Comparison of ENCODE assay signal across 9 cellular contexts in genomic region chr7:144391823-144392255, GRCh38. TPM values are rescaled to one million over a fixed set of nuclear protein-coding genes. Genes with fewer than 3 reads are reported as not detected.
DNase-seq lines count a peak whose midpoint lies in the region; ATAC-seq and TF ChIP-seq lines count a peak whose summit lies in the region.
"Had no signal": no experiment of that assay in that cellular context is flagged by ENCODE, and none has a peak within 500 bp of the region (broad histone marks: within the 10 kb centered on the region; RNA-seq: fewer than 3 reads in every experiment).

No MANE protein-coding gene starts in this region.

- no peak overlapping the region for H3K27ac Mint-ChIP-seq in activated CD4-positive, alpha-beta memory T cell treated with anti-CD3 and anti-CD28 coated beads, Interleukin-2, amount 10 ng/mL, durations not matched to agents 7 days and 5 days
- H3K27ac Mint-ChIP-seq in progenitor cell of endocrine pancreas = no peak overlapping the region

- TF ChIP-seq CTCF in GM10248 (IDR thresholded peaks at IDR 0.05; ENCODE audit: control extremely low read depth, extremely low read depth, low read depth, missing control alignments) = peak; percentile 54
- TF ChIP-seq CTCF in progenitor cell of endocrine pancreas (IDR thresholded peaks at IDR 0.05; ENCODE audit: unreplicated experiment) = peak; percentile 75

- peaks cover 5% of the 10 kb centered on the region for H3K4me1 Mint-ChIP-seq in activated CD4-positive, alpha-beta memory T cell treated with anti-CD3 and anti-CD28 coated beads, Interleukin-2, amount 10 ng/mL, durations not matched to agents 7 days and 5 days
- peaks cover 9% of the 10 kb centered on the region for H3K4me1 Mint-ChIP-seq in progenitor cell of endocrine pancreas (ENCODE audit: low read depth)

- CTCF ChIA-PET in GM10248 (lab: Yijun Ruan, JAX) = interaction anchor here (0.6 to 3.0 kb wide), 11 partner anchors 9 to 217 kb away, joined by 3 to 17 read pairs (median 5); no protein-coding TSS in a partner anchor
- CTCF ChIA-PET in activated CD4-positive, alpha-beta memory T cell treated with anti-CD3 and anti-CD28 coated beads, Interleukin-2, amount 10 ng/mL, durations not matched to agents 7 days and 5 days (lab: Charles Lee) = interaction anchor here (0.6 to 1.9 kb wide), 9 partner anchors 10 to 492 kb away, joined by 3 to 9 read pairs (median 4); partner anchors contain the start of gene TCAF1

- peaks cover 5% of the 10 kb centered on the region for H3K27me3 Mint-ChIP-seq in activated CD4-positive, alpha-beta memory T cell treated with anti-CD3 and anti-CD28 coated beads, Interleukin-2, amount 10 ng/mL, durations not matched to agents 7 days and 5 days
- H3K27me3 Mint-ChIP-seq in progenitor cell of endocrine pancreas = peaks cover 5% of the 10 kb centered on the region

- DNase-seq in AG08395 (ENCODE audit: low spot score) (peak; percentile 77), GM10248 (ENCODE audit: extremely low spot score) (peak; percentile 65), NCI-H146 treated with DMSO at 0.1 percent for 48 hours (lab: John Stamatoyannopoulos, UW; ENCODE audit: unreplicated experiment) (peak; percentile 3), germinal center (ENCODE audit: low spot score) (peak; percentile 36), progenitor cell of endocrine pancreas (ENCODE audit: low spot score, unreplicated experiment) (no peak)
- no peak for DNase-seq in activated CD4-positive, alpha-beta memory T cell treated with anti-CD3 and anti-CD28 coated beads, Interleukin-2, amount 10 ng/mL, durations not matched to agents 7 days and 5 days

- H3K4me3 Mint-ChIP-seq in activated CD4-positive, alpha-beta memory T cell treated with anti-CD3 and anti-CD28 coated beads, Interleukin-2, amount 10 ng/mL, durations not matched to agents 7 days and 5 days = peak overlapping the region; percentile 39
- no peak overlapping the region for H3K4me3 Mint-ChIP-seq in progenitor cell of endocrine pancreas (ENCODE audit: low read depth)

- ATAC-seq in HG02610 (IDR thresholded peaks at IDR 0.05; ENCODE audit: unreplicated experiment) = peak; percentile 74
- ATAC-seq in HG03039 (IDR thresholded peaks at IDR 0.05; ENCODE audit: unreplicated experiment) = no peak

- no peaks in the 10 kb centered on the region for H3K9me3 Mint-ChIP-seq in activated CD4-positive, alpha-beta memory T cell treated with anti-CD3 and anti-CD28 coated beads, Interleukin-2, amount 10 ng/mL, durations not matched to agents 7 days and 5 days
- H3K9me3 Mint-ChIP-seq in progenitor cell of endocrine pancreas (ENCODE audit: low read depth) = peaks cover 3% of the 10 kb centered on the region

- no peaks in the 10 kb centered on the region for H3K36me3 Mint-ChIP-seq in activated CD4-positive, alpha-beta memory T cell treated with anti-CD3 and anti-CD28 coated beads, Interleukin-2, amount 10 ng/mL, durations not matched to agents 7 days and 5 days (ENCODE audit: low read depth)
- no peaks in the 10 kb centered on the region for H3K36me3 Mint-ChIP-seq in progenitor cell of endocrine pancreas (ENCODE audit: insufficient read depth)

- POLR2A ChIA-PET in GM10248 (lab: Yijun Ruan, JAX) = no interaction called here
- POLR2A ChIA-PET in activated CD4-positive, alpha-beta memory T cell treated with anti-CD3 and anti-CD28 coated beads, Interleukin-2, amount 10 ng/mL, durations not matched to agents 7 days and 5 days (lab: Charles Lee) = no interaction called here

RNA-seq across cellular contexts. Expression of gene NOBOX, which starts 11.7 kb away (rescaled TPM):
- total RNA-seq in activated CD4-positive, alpha-beta memory T cell treated with anti-CD3 and anti-CD28 coated beads, Interleukin-2, amount 10 ng/mL, durations not matched to agents 7 days and 5 days = not detected
- total RNA-seq in progenitor cell of endocrine pancreas = not detected in 2 replicates
- total RNA-seq: SJSA1 had no signal

RNA-seq across cellular contexts. Expression of gene ARHGEF5, which starts 36.6 kb away (rescaled TPM):
- 10 to 100 TPM; 10.4 to 11.1 TPM for total RNA-seq in activated CD4-positive, alpha-beta memory T cell treated with anti-CD3 and anti-CD28 coated beads, Interleukin-2, amount 10 ng/mL, durations not matched to agents 7 days and 5 days
- 42.9 and 46.6 TPM in 2 replicates for total RNA-seq in progenitor cell of endocrine pancreas

Comparison
In these comparisons a context has a peak if more than half of its experiments do, and no peak if none do; other contexts are left out.
1. DNase-seq: peak in AG08395 (single experiment), GM10248 (single experiment), NCI-H146 treated with DMSO at 0.1 percent for 48 hours (single experiment) and germinal center (single experiment); none in activated CD4-positive, alpha-beta memory T cell treated with anti-CD3 and anti-CD28 coated beads, Interleukin-2, amount 10 ng/mL, durations not matched to agents 7 days and 5 days (single experiment) and progenitor cell of endocrine pancreas (single experiment).